In the genomic region with DNA sequence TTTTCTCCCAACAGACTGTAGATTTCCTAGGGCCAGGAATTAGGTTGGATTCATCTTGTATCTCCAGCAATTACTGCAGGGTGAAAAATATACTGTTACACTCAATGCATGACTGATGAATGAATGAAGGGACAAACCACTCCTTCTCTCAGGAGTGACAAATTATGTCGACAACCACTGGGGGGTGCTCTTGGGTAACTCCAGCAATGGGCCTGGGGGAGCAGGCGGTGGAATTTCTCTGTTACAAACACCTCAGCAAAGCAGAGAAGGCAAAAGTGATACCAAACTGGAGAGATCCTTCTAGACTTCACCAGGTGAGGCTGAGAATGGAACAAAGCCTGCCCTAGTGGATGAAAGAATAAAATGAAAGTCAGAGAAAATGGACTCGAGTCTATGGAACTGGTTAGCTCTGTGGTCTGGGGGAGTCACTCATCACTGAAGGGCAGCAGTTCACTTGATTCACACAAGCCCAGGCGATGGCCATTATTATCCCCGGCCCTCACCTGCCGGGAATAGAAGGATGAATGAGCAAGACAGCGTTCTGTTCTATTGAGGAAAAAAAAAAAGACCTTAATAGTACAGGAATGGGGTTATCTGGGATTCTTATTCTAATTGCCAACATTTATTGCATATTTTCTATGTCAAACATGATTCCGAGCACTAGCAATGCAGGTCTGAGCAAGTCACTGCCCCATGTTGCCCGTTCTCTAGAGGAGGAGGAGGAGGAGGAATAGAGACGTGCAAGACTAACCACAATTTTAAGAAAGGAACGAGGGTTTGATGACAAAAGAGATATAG, we compare ENCODE assay signal across 8 cellular contexts.
DNase-seq lines count a peak whose midpoint lies in the region; ATAC-seq and TF ChIP-seq lines count a peak whose summit lies in the region.

No MANE protein-coding gene starts in this region.

- H3K27me3 Mint-ChIP-seq in Caco-2 (ENCODE audit: insufficient read depth, unreplicated experiment): peaks cover 4% of the 10 kb centered on the region
- peaks cover 12% of the 10 kb centered on the region for H3K27me3 Mint-ChIP-seq in glutamatergic neuron (ENCODE audit: unreplicated experiment)

- CTCF ChIA-PET in Caco-2 (lab: Charles Lee): no interaction called here
- CTCF ChIA-PET in PC-9 (lab: Charles Lee): no interaction called here

- no peaks in the 10 kb centered on the region for H3K79me2 ChIP-seq in PC-9 (ENCODE audit: low read depth)

- no peak overlapping the region for H3K4me3 ChIP-seq in Caco-2 (ENCODE audit: low read depth, low read length)
- H3K4me3 ChIP-seq in PC-9: no peak overlapping the region

- no peak overlapping the region for H3K27ac ChIP-seq in PC-9

- H3K36me3 Mint-ChIP-seq in Caco-2 (ENCODE audit: insufficient read depth, unreplicated experiment): no peaks in the 10 kb centered on the region
- no peaks in the 10 kb centered on the region for H3K36me3 Mint-ChIP-seq in glutamatergic neuron (ENCODE audit: unreplicated experiment)

- H3K9me2 ChIP-seq in PC-9 (ENCODE audit: insufficient read depth): no peaks in the 10 kb centered on the region

- intact Hi-C loops in Caco-2 (cut with micrococcal nuclease; ENCODE audit: unreplicated experiment): no loop called here
- intact Hi-C loops in PC-9 (cut with micrococcal nuclease; ENCODE audit: unreplicated experiment): loop anchor here (2.0 to 5.0 kb wide), 2 partner anchors 337 to 414 kb away; no protein-coding TSS in a partner anchor

- no peaks in the 10 kb centered on the region for H3K27me3 ChIP-seq in Caco-2 (replicated peaks; ENCODE audit: control insufficient read depth, insufficient read depth, low read length)
- H3K27me3 ChIP-seq in PC-9 (ENCODE audit: insufficient read depth, low read depth): peaks cover 25% of the 10 kb centered on the region

- TF ChIP-seq CTCF in Caco-2 (IDR thresholded peaks at IDR 0.05; ENCODE audit: insufficient read depth in 1 of 2, low read depth in 1 of 2, low read length in 1 of 2, severe bottlenecking in 1 of 2, unreplicated experiment in 1 of 2) (peak; percentile 27 to 43), PC-9 (conservative IDR thresholded peaks at IDR 0.05) (peak; percentile 61), glutamatergic neuron (IDR thresholded peaks at IDR 0.05; ENCODE audit: partially characterized antibody, unreplicated experiment) (peak; percentile 83)

- no peak overlapping the region for H2AFZ ChIP-seq in PC-9

- H3K36me3 ChIP-seq in Caco-2 (ENCODE audit: control insufficient read depth, insufficient read depth, low read length) (no peaks in the 10 kb centered on the region), PC-9 (ENCODE audit: low read depth) (no peaks in the 10 kb centered on the region)

- H3K4me2 ChIP-seq in PC-9: no peak overlapping the region

- peak; percentile 52 for ATAC-seq in GM21717 (IDR thresholded peaks at IDR 0.05; ENCODE audit: unreplicated experiment)
- ATAC-seq in HG02759 (IDR thresholded peaks at IDR 0.05; ENCODE audit: unreplicated experiment): no peak
- no peak for ATAC-seq in GM21576 (IDR thresholded peaks at IDR 0.05; ENCODE audit: unreplicated experiment)

- H3K9me3 Mint-ChIP-seq in Caco-2 (ENCODE audit: unreplicated experiment) (no peaks in the 10 kb centered on the region), glutamatergic neuron (ENCODE audit: unreplicated experiment) (peaks cover 5% of the 10 kb centered on the region)

- BruUV-seq in Caco-2 (replicated peaks; lab: Mats Ljungman, UMichigan) (no TSS peak), PC-9 (replicated peaks; lab: Mats Ljungman, UMichigan) (no TSS peak)

- no peaks in the 10 kb centered on the region for H3K4me1 ChIP-seq in Caco-2
- no peaks in the 10 kb centered on the region for H3K4me1 ChIP-seq in PC-9 (replicated peaks; ENCODE audit: insufficient read depth)

- H3K4me1 Mint-ChIP-seq in Caco-2 (ENCODE audit: low read depth, unreplicated experiment): no peaks in the 10 kb centered on the region
- H3K4me1 Mint-ChIP-seq in glutamatergic neuron (ENCODE audit: low read depth, unreplicated experiment): peaks cover 46% of the 10 kb centered on the region

- H3K9me3 ChIP-seq in Caco-2: no peaks in the 10 kb centered on the region
- no peaks in the 10 kb centered on the region for H3K9me3 ChIP-seq in PC-9 (ENCODE audit: insufficient read depth, low read depth)

- H3F3A ChIP-seq in PC-9 (ENCODE audit: insufficient read depth, low read depth): no peaks in the 10 kb centered on the region

- DNase-seq in Caco-2: peak; percentile 41 to 42
- peak in 1 of 2 experiments; percentile 25 for DNase-seq in PC-9
- peak; percentile 77 for DNase-seq in glutamatergic neuron
- no peak for DNase-seq in NOMO-1 treated with dmso at 0.1 percent for 144 hours (lab: John Stamatoyannopoulos, UW; ENCODE audit: unreplicated experiment)
- DNase-seq in GM03348 (ENCODE audit: low spot score): no peak

- H4K20me1 ChIP-seq in PC-9 (ENCODE audit: insufficient read depth): no peaks in the 10 kb centered on the region

- POLR2A ChIA-PET in Caco-2 (lab: Charles Lee) (no interaction called here), PC-9 (lab: Charles Lee; ENCODE audit: unreplicated experiment) (no interaction called here)

- H3K27ac Mint-ChIP-seq in Caco-2 (ENCODE audit: unreplicated experiment): no peak overlapping the region
- peak overlapping the region; percentile 9 for H3K27ac Mint-ChIP-seq in glutamatergic neuron (ENCODE audit: unreplicated experiment)

- no peak overlapping the region for H3K4me3 Mint-ChIP-seq in Caco-2 (ENCODE audit: unreplicated experiment)
- peak overlapping the region; percentile 7 for H3K4me3 Mint-ChIP-seq in glutamatergic neuron (ENCODE audit: unreplicated experiment)

Comparison
In these comparisons a context has a peak if more than half of its experiments do, and no peak if none do; other contexts are left out.
1. DNase-seq: peak in Caco-2 (2 of 2) and glutamatergic neuron (single experiment); none in NOMO-1 treated with dmso at 0.1 percent for 144 hours (single experiment) and GM03348 (single experiment).
2. Peak in every context shown above with its lines, with median percentiles within 50 percentile points of each other: CTCF ChIP-seq.